ENCODE assay signal across 1 cellular context in the genomic region with DNA sequence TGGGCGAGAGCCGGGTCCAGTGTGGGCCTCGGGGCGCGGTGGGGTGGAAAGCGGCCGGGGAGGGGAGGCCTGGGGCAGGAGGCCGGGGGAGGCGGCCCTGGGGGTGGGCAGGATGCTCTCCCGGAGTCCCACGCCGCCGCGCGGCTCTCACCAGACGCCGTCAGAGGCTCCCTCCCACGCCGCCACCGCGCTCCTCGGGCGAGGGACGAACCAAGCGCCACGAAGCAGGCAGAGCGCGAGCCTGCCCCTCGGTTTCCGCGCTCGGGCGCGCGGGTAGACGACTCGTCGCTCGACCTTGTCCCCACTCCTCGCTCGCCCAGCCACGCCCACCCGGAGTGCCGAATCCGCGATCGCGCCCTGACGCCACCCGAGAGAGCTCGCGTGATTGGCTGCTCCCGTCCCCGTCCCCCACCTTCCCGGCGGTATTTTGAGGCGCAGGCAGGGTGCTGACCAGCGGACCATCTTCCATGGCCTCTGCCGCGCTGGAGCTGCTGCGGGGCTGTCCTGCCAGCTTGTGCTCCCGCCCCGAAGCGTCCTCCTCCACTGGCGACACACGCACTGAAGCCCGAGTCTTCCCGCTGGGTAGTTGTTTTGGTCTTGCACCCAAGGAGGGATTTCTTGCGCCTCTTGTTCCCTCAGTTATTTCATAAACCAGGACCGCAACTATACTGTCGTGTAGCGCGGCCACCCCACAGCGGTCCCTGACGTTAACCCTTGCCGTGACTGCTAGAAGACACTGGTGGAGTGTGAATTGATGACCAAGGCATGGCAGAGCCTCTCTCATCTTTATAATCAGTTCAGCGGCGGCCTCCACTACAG.
A peak's percentile ranks its signal among the peaks of the same experiment; 100 is the strongest.
TF ChIP-seq lines count a peak whose summit lies in the region.

A gene with protein sequence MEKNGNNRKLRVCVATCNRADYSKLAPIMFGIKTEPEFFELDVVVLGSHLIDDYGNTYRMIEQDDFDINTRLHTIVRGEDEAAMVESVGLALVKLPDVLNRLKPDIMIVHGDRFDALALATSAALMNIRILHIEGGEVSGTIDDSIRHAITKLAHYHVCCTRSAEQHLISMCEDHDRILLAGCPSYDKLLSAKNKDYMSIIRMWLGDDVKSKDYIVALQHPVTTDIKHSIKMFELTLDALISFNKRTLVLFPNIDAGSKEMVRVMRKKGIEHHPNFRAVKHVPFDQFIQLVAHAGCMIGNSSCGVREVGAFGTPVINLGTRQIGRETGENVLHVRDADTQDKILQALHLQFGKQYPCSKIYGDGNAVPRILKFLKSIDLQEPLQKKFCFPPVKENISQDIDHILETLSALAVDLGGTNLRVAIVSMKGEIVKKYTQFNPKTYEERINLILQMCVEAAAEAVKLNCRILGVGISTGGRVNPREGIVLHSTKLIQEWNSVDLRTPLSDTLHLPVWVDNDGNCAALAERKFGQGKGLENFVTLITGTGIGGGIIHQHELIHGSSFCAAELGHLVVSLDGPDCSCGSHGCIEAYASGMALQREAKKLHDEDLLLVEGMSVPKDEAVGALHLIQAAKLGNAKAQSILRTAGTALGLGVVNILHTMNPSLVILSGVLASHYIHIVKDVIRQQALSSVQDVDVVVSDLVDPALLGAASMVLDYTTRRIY (minus strand): TSS at position 279 of the 819 bp plus-strand sequence. CDS start 9,093 bp downstream, outside the sequence.

TF ChIP-seq in HepG2, 621 proteins besides CTCF, POLR2A, EP300 and RAD21 (continued from another document and continues in another):
- no peak; the same call in 1 of the 2 replicates for TF ChIP-seq ZNF512B (CRISPR knock-in tag; IDR thresholded peaks at IDR 0.05; ENCODE audit: borderline replicate concordance)
- peak; percentile 91; the same call in 1 of the 2 replicates for TF ChIP-seq KLF15 (CRISPR knock-in tag; IDR thresholded peaks at IDR 0.05; ENCODE audit: borderline replicate concordance)
- TF ChIP-seq ZNF18 (CRISPR knock-in tag; IDR thresholded peaks at IDR 0.05; ENCODE audit: insufficient replicate concordance): no peak
- TF ChIP-seq ATAD3A (CRISPR knock-in tag; IDR thresholded peaks at IDR 0.05): 0 out of 2 replicates have a peak, but pooled peaks have one; percentile 46
- TF ChIP-seq, protein P1, sequence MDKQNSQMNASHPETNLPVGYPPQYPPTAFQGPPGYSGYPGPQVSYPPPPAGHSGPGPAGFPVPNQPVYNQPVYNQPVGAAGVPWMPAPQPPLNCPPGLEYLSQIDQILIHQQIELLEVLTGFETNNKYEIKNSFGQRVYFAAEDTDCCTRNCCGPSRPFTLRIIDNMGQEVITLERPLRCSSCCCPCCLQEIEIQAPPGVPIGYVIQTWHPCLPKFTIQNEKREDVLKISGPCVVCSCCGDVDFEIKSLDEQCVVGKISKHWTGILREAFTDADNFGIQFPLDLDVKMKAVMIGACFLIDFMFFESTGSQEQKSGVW (CRISPR knock-in tag; IDR thresholded peaks at IDR 0.05; ENCODE audit: borderline replicate concordance): no peak
- no peak for TF ChIP-seq MIER2 (CRISPR knock-in tag; IDR thresholded peaks at IDR 0.05)
- no peak for TF ChIP-seq NFE2L2 (IDR thresholded peaks at IDR 0.05; ENCODE audit: low read length)
- TF ChIP-seq ZBTB42 (CRISPR knock-in tag; IDR thresholded peaks at IDR 0.05): 0 out of 2 replicates have a peak, but pooled peaks have one; percentile 43
- no peak for TF ChIP-seq ZNF3 (CRISPR knock-in tag; IDR thresholded peaks at IDR 0.05)
- no peak for TF ChIP-seq RNF219 (CRISPR knock-in tag; IDR thresholded peaks at IDR 0.05)
- TF ChIP-seq, protein P2, sequence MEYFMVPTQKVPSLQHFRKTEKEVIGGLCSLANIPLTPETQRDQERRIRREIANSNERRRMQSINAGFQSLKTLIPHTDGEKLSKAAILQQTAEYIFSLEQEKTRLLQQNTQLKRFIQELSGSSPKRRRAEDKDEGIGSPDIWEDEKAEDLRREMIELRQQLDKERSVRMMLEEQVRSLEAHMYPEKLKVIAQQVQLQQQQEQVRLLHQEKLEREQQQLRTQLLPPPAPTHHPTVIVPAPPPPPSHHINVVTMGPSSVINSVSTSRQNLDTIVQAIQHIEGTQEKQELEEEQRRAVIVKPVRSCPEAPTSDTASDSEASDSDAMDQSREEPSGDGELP (IDR thresholded peaks at IDR 0.05; ENCODE audit: borderline replicate concordance, low read depth): 0 out of 2 replicates have a peak, but pooled peaks have one; percentile 10
- TF ChIP-seq FIP1L1 (IDR thresholded peaks at IDR 0.05; ENCODE audit: borderline replicate concordance, insufficient read depth, low read depth, low read length): no peak
- TF ChIP-seq ZBTB33 (CRISPR knock-in tag; IDR thresholded peaks at IDR 0.05): 0 out of 2 replicates have a peak, but pooled peaks have one; percentile 39
- TF ChIP-seq TBX3 (IDR thresholded peaks at IDR 0.05; ENCODE audit: borderline replicate concordance): peak; percentile 51; the same call in 1 of the 2 replicates
- peak; percentile 47; the same call in 1 of the 2 replicates for TF ChIP-seq ZBTB7B (CRISPR knock-in tag; IDR thresholded peaks at IDR 0.05)
- TF ChIP-seq TIGD3 (CRISPR knock-in tag; IDR thresholded peaks at IDR 0.05; ENCODE audit: borderline replicate concordance): no peak
- TF ChIP-seq NFIC (IDR thresholded peaks at IDR 0.05; ENCODE audit: low read length): no peak
- no peak for TF ChIP-seq JARID2 (CRISPR knock-in tag; IDR thresholded peaks at IDR 0.05; ENCODE audit: insufficient replicate concordance)
- TF ChIP-seq DMAP1 (CRISPR knock-in tag; IDR thresholded peaks at IDR 0.05): peak; percentile 91
- TF ChIP-seq ZBTB44 (CRISPR knock-in tag; IDR thresholded peaks at IDR 0.05): no peak
- no peak for TF ChIP-seq ZNF678 (CRISPR knock-in tag; IDR thresholded peaks at IDR 0.05)
- TF ChIP-seq RFXAP (CRISPR knock-in tag; IDR thresholded peaks at IDR 0.05; ENCODE audit: borderline replicate concordance): peak; percentile 92; the same call in 1 of the 2 replicates
- peak; percentile 96; the same call in 1 of the 2 replicates for TF ChIP-seq MAZ (IDR thresholded peaks at IDR 0.05; ENCODE audit: borderline replicate concordance, low read depth, low read length)
- TF ChIP-seq MAZ (CRISPR knock-in tag; IDR thresholded peaks at IDR 0.05; ENCODE audit: low read depth): peak; percentile 98
- TF ChIP-seq ZBTB2 (CRISPR knock-in tag; IDR thresholded peaks at IDR 0.05; ENCODE audit: low read depth): 0 out of 2 replicates have a peak, but pooled peaks have one; percentile 79
- TF ChIP-seq ZNF644 (CRISPR knock-in tag; IDR thresholded peaks at IDR 0.05; ENCODE audit: low read depth): no peak
- 0 out of 2 replicates have a peak, but pooled peaks have one; percentile 28 for TF ChIP-seq ZFP41 (CRISPR knock-in tag; IDR thresholded peaks at IDR 0.05; ENCODE audit: borderline replicate concordance)
- no peak for TF ChIP-seq RAD51 (IDR thresholded peaks at IDR 0.05; ENCODE audit: borderline replicate concordance)
- no peak for TF ChIP-seq ZNF674 (CRISPR knock-in tag; IDR thresholded peaks at IDR 0.05; ENCODE audit: low read depth)
